In genomic region chr9:136093995-136094881, GRCh38 we compare ENCODE assay signal across 1 cellular context.
TF ChIP-seq lines count a peak whose summit lies in the region.

No MANE protein-coding gene starts in this region.

TF ChIP-seq in K562, 482 proteins besides CTCF, POLR2A, EP300 and RAD21 (continued from another document and continues in another):
- TF ChIP-seq ARID4B (CRISPR knock-in tag; IDR thresholded peaks at IDR 0.05) (peak; percentile 74), RB1 (IDR thresholded peaks at IDR 0.05; ENCODE audit: low read depth) (no peak; the same call in 1 of the 2 replicates), RHOXF2B (CRISPR knock-in tag; conservative IDR thresholded peaks at IDR 0.05) (no peak), MYC (IDR thresholded peaks at IDR 0.05; ENCODE audit: low read depth, low read length) (peak; percentile 67; the same call in 1 of the 2 replicates), MYC (CRISPR knock-in tag; IDR thresholded peaks at IDR 0.05; ENCODE audit: borderline replicate concordance, low read depth) (no peak; the same call in 1 of the 2 replicates), ZFP36 (IDR thresholded peaks at IDR 0.05; ENCODE audit: low read depth, low read length, partially characterized antibody) (no peak), CSDE1 (IDR thresholded peaks at IDR 0.05) (no peak), CBFA2T3 (IDR thresholded peaks at IDR 0.05) (no peak), HMGN3 (IDR thresholded peaks at IDR 0.05; ENCODE audit: borderline replicate concordance, extremely low read depth, insufficient read length, low read depth, low read length) (peak; percentile 36), MAFF (IDR thresholded peaks at IDR 0.05; ENCODE audit: low read length) (no peak), NRF1 (conservative IDR thresholded peaks at IDR 0.05 in 1 of 2, IDR thresholded peaks at IDR 0.05 in 1 of 2) (peak; percentile 74 to 79), NR2C1 (IDR thresholded peaks at IDR 0.05) (peak; percentile 96), NR2C1 (tag; IDR thresholded peaks at IDR 0.05) (peak; percentile 97), RBFOX2 (IDR thresholded peaks at IDR 0.05; ENCODE audit: low read depth, low read length) (peak; percentile 79), POU5F1 (IDR thresholded peaks at IDR 0.05; ENCODE audit: borderline replicate concordance, low read depth, low read length, partially characterized antibody) (no peak), MAFG (tag; conservative IDR thresholded peaks at IDR 0.05) (no peak), RBBP5 (IDR thresholded peaks at IDR 0.05; ENCODE audit: borderline replicate concordance, insufficient read depth, low read length, poor library complexity, severe bottlenecking) (peak; percentile 83), GATAD2A (IDR thresholded peaks at IDR 0.05) (no peak), CEBPB (tag; IDR thresholded peaks at IDR 0.05) (no peak), ZNF134 (CRISPR knock-in tag; conservative IDR thresholded peaks at IDR 0.05) (no peak), TAF1 (IDR thresholded peaks at IDR 0.05; ENCODE audit: control insufficient read depth, extremely low read depth, insufficient read depth, low read length, severe bottlenecking) (peak; percentile 33), CBX3 (IDR thresholded peaks at IDR 0.05; ENCODE audit: borderline replicate concordance in 1 of 2, low read length in 2 of 2) (peak in 1 of 2 experiments; percentile 39; a peak in 1 of 3 replicates), PATZ1 (CRISPR knock-in tag; IDR thresholded peaks at IDR 0.05; ENCODE audit: borderline replicate concordance) (no peak), EZH2 (IDR thresholded peaks at IDR 0.05; ENCODE audit: borderline replicate concordance, low read depth, low read length) (no peak), ESRRA (IDR thresholded peaks at IDR 0.05; ENCODE audit: borderline replicate concordance, low read depth) (no peak), SAFB (IDR thresholded peaks at IDR 0.05; ENCODE audit: borderline replicate concordance, low read depth, low read length) (0 out of 2 replicates have a peak, but pooled peaks have one; percentile 40), ERF (CRISPR knock-in tag; IDR thresholded peaks at IDR 0.05) (peak; percentile 21; the same call in 1 of the 2 replicates), BRF2 (IDR thresholded peaks at IDR 0.05; ENCODE audit: borderline replicate concordance, insufficient read depth, insufficient read length) (no peak), SIN3B (IDR thresholded peaks at IDR 0.05; ENCODE audit: low read depth) (no peak), ZFX (CRISPR knock-in tag; IDR thresholded peaks at IDR 0.05) (peak; percentile 80), EWSR1 (IDR thresholded peaks at IDR 0.05; ENCODE audit: borderline replicate concordance, low read depth, partially characterized antibody) (no peak), PBX2 (CRISPR knock-in tag; IDR thresholded peaks at IDR 0.05; ENCODE audit: low read depth) (no peak), PBX2 (tag; conservative IDR thresholded peaks at IDR 0.05; ENCODE audit: low read depth) (no peak), MITF (IDR thresholded peaks at IDR 0.05) (no peak), KLF6 (CRISPR knock-in tag; IDR thresholded peaks at IDR 0.05; ENCODE audit: borderline replicate concordance) (no peak), MAZ (CRISPR knock-in tag; conservative IDR thresholded peaks at IDR 0.05 in 1 of 2, IDR thresholded peaks at IDR 0.05 in 1 of 2) (peak in 1 of 2 experiments; percentile 58; a peak in 1 of 4 replicates), ESRRB (CRISPR knock-in tag; IDR thresholded peaks at IDR 0.05; ENCODE audit: borderline replicate concordance) (no peak), E2F8 (IDR thresholded peaks at IDR 0.05; ENCODE audit: low read depth, partially characterized antibody) (no peak), FOXK2 (conservative IDR thresholded peaks at IDR 0.05 in 1 of 2, IDR thresholded peaks at IDR 0.05 in 1 of 2; ENCODE audit: low read depth in 2 of 2) (no peak), IRF2 (CRISPR knock-in tag; IDR thresholded peaks at IDR 0.05) (no peak)
